In the genomic region with DNA sequence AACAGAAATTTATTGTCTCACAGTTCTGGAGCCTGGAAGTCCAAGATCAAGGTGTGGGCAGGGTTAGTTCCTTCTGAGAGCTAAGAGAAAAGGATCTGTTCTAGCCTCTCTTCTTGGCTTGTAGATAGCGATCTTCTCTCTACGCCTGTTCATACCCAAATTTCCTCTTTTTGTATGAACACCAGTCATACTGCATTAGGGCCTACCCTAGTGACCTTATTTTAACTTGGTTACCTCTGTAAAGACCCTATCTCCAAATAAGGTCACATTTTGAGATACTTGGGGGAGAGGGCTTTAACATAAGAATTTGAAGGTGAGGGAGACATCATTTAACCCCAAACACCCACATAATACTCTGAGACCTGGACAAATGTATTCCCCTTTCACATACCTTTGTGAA, we compare ENCODE assay signal across 1 cellular context.
TF ChIP-seq lines count a peak whose summit lies in the region.

No MANE protein-coding gene starts in this region.

TF ChIP-seq in H1, 55 proteins besides CTCF, POLR2A, EP300 and RAD21:
- peak; percentile 79; the same call in 1 of the 2 replicates for TF ChIP-seq SRF (IDR thresholded peaks at IDR 0.05; ENCODE audit: low read depth, low read length)
- TF ChIP-seq SUZ12 (IDR thresholded peaks at IDR 0.05; ENCODE audit: low read length): no peak
- TF ChIP-seq, protein P1, sequence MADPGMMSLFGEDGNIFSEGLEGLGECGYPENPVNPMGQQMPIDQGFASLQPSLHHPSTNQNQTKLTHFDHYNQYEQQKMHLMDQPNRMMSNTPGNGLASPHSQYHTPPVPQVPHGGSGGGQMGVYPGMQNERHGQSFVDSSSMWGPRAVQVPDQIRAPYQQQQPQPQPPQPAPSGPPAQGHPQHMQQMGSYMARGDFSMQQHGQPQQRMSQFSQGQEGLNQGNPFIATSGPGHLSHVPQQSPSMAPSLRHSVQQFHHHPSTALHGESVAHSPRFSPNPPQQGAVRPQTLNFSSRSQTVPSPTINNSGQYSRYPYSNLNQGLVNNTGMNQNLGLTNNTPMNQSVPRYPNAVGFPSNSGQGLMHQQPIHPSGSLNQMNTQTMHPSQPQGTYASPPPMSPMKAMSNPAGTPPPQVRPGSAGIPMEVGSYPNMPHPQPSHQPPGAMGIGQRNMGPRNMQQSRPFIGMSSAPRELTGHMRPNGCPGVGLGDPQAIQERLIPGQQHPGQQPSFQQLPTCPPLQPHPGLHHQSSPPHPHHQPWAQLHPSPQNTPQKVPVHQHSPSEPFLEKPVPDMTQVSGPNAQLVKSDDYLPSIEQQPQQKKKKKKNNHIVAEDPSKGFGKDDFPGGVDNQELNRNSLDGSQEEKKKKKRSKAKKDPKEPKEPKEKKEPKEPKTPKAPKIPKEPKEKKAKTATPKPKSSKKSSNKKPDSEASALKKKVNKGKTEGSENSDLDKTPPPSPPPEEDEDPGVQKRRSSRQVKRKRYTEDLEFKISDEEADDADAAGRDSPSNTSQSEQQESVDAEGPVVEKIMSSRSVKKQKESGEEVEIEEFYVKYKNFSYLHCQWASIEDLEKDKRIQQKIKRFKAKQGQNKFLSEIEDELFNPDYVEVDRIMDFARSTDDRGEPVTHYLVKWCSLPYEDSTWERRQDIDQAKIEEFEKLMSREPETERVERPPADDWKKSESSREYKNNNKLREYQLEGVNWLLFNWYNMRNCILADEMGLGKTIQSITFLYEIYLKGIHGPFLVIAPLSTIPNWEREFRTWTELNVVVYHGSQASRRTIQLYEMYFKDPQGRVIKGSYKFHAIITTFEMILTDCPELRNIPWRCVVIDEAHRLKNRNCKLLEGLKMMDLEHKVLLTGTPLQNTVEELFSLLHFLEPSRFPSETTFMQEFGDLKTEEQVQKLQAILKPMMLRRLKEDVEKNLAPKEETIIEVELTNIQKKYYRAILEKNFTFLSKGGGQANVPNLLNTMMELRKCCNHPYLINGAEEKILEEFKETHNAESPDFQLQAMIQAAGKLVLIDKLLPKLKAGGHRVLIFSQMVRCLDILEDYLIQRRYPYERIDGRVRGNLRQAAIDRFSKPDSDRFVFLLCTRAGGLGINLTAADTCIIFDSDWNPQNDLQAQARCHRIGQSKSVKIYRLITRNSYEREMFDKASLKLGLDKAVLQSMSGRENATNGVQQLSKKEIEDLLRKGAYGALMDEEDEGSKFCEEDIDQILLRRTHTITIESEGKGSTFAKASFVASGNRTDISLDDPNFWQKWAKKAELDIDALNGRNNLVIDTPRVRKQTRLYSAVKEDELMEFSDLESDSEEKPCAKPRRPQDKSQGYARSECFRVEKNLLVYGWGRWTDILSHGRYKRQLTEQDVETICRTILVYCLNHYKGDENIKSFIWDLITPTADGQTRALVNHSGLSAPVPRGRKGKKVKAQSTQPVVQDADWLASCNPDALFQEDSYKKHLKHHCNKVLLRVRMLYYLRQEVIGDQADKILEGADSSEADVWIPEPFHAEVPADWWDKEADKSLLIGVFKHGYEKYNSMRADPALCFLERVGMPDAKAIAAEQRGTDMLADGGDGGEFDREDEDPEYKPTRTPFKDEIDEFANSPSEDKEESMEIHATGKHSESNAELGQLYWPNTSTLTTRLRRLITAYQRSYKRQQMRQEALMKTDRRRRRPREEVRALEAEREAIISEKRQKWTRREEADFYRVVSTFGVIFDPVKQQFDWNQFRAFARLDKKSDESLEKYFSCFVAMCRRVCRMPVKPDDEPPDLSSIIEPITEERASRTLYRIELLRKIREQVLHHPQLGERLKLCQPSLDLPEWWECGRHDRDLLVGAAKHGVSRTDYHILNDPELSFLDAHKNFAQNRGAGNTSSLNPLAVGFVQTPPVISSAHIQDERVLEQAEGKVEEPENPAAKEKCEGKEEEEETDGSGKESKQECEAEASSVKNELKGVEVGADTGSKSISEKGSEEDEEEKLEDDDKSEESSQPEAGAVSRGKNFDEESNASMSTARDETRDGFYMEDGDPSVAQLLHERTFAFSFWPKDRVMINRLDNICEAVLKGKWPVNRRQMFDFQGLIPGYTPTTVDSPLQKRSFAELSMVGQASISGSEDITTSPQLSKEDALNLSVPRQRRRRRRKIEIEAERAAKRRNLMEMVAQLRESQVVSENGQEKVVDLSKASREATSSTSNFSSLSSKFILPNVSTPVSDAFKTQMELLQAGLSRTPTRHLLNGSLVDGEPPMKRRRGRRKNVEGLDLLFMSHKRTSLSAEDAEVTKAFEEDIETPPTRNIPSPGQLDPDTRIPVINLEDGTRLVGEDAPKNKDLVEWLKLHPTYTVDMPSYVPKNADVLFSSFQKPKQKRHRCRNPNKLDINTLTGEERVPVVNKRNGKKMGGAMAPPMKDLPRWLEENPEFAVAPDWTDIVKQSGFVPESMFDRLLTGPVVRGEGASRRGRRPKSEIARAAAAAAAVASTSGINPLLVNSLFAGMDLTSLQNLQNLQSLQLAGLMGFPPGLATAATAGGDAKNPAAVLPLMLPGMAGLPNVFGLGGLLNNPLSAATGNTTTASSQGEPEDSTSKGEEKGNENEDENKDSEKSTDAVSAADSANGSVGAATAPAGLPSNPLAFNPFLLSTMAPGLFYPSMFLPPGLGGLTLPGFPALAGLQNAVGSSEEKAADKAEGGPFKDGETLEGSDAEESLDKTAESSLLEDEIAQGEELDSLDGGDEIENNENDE (IDR thresholded peaks at IDR 0.05; ENCODE audit: insufficient replicate concordance, low read length): peak; percentile 11
